ENCODE assay signal across 8 cellular contexts in genomic region chr14:60724080-60724618, GRCh38. TPM values are rescaled to one million over a fixed set of nuclear protein-coding genes. Genes with fewer than 3 reads are reported as not detected.
DNase-seq lines count a peak whose midpoint lies in the region; ATAC-seq, FAIRE-seq and TF ChIP-seq lines count a peak whose summit lies in the region.

TSS of gene SIX4 (minus strand) at chr14:60724351. CDS start at chr14:60724074, 277 bp downstream.

- H3K36me3 ChIP-seq in IMR-90 (ENCODE audit: control insufficient read depth, insufficient read depth, low read length) = peaks cover 13% of the 10 kb centered on the region
- H3K36me3 ChIP-seq in PC-9 (ENCODE audit: low read depth) = peaks cover 12% of the 10 kb centered on the region
- peaks cover 10% of the 10 kb centered on the region for H3K36me3 ChIP-seq in astrocyte (ENCODE audit: insufficient read depth, low read length)

- FAIRE-seq in astrocyte (lab: Jason Lieb, UNC) = no peak

- H3K9ac ChIP-seq in IMR-90 (ENCODE audit: low read depth, low read length) (peak within 1 kb of the TSS; percentile 80), astrocyte (ENCODE audit: low read length) (peak within 1 kb of the TSS; percentile 97)

- peak within 1 kb of the TSS; percentile 97 for H2BK5ac ChIP-seq in IMR-90 (ENCODE audit: low read depth, low read length, poor library complexity, severe bottlenecking)

- no TSS peak for BruUV-seq in IMR-90 (replicated peaks; lab: Mats Ljungman, UMichigan)
- no TSS peak for BruUV-seq in PC-9 (replicated peaks; lab: Mats Ljungman, UMichigan)

- POLR2A ChIA-PET in IMR-90 (lab: Charles Lee; ENCODE audit: unreplicated experiment) = interaction anchor here (0.6 to 0.7 kb wide), 2 partner anchors 258 to 376 kb away, joined by 5 to 14 read pairs; no protein-coding TSS in a partner anchor
- POLR2A ChIA-PET in PC-9 (lab: Charles Lee; ENCODE audit: unreplicated experiment) = interaction anchor here (0.6 to 0.8 kb wide), 9 partner anchors 12 to 602 kb away, joined by 3 to 21 read pairs (median 6); no protein-coding TSS in a partner anchor

- H3K4me1 ChIP-seq in IMR-90 (ENCODE audit: control insufficient read depth, insufficient read depth, low read length) (peaks cover 10% of the 10 kb centered on the region), PC-9 (replicated peaks; ENCODE audit: insufficient read depth) (peaks cover 26% of the 10 kb centered on the region), astrocyte (ENCODE audit: insufficient read depth, low read length) (peaks cover 14% of the 10 kb centered on the region)

- H4K20me1 ChIP-seq in IMR-90 (ENCODE audit: insufficient read depth, low read length) = peaks cover 31% of the 10 kb centered on the region; the same call in 1 of the 2 replicates
- H4K20me1 ChIP-seq in PC-9 (ENCODE audit: insufficient read depth) = peaks cover 19% of the 10 kb centered on the region
- peaks cover 31% of the 10 kb centered on the region for H4K20me1 ChIP-seq in astrocyte (ENCODE audit: insufficient read depth, low read length)

- peak within 1 kb of the TSS; percentile 93 for H4K5ac ChIP-seq in IMR-90 (ENCODE audit: low read depth, low read length)

- H3K4me1 Mint-ChIP-seq in astrocyte (ENCODE audit: low read depth, unreplicated experiment) = peaks cover 8% of the 10 kb centered on the region
- H3K4me1 Mint-ChIP-seq in progenitor cell of endocrine pancreas (ENCODE audit: low read depth) = peaks cover 18% of the 10 kb centered on the region

- peak within 1 kb of the TSS; percentile 94 for H3K14ac ChIP-seq in IMR-90 (replicated peaks; ENCODE audit: low read depth, low read length)

- peak; percentile 82 for TF ChIP-seq POLR2A in IMR-90 (IDR thresholded peaks at IDR 0.05; ENCODE audit: low read depth, low read length)

- dilution Hi-C loops in IMR-90 (cut with HindIII; ENCODE audit: low sequenced_read_pairs, unreplicated experiment) = no loop called here

- H2BK120ac ChIP-seq in IMR-90 (ENCODE audit: low read depth, low read length) = peak within 1 kb of the TSS; percentile 63

- CTCF ChIA-PET in IMR-90 (lab: Yijun Ruan, JAX) = interaction anchor here (1.0 kb wide), 1 partner anchor 9 kb away, joined by 3 read pairs; no protein-coding TSS in a partner anchor
- CTCF ChIA-PET in PC-9 (lab: Charles Lee) = interaction anchor here (0.6 to 0.7 kb wide), 5 partner anchors 36 to 1625 kb away, joined by 3 to 10 read pairs (median 5); partner anchors contain the start of gene SLC38A6

- H3K23ac ChIP-seq in IMR-90 (ENCODE audit: low read depth, low read length) = peak within 1 kb of the TSS; percentile 85

- peak within 1 kb of the TSS; percentile 89 for H3K4me2 ChIP-seq in IMR-90 (ENCODE audit: low read depth, low read length)
- H3K4me2 ChIP-seq in PC-9 = peak within 1 kb of the TSS; percentile 84
- peak within 1 kb of the TSS; percentile 99 for H3K4me2 ChIP-seq in astrocyte (ENCODE audit: low read length)

- H2BK20ac ChIP-seq in IMR-90 (ENCODE audit: low read depth, low read length) = no peak within 1 kb of the TSS

- WGBS in IMR-90 (ENCODE audit: extremely low coverage in 2 of 2, insufficient read length in 1 of 2), 2 experiments = 0% methylated on average over 1 of the region's 22 CpGs; no CpG with 5 or more reads in 1 of the 2 experiments

- H3K4me3 Mint-ChIP-seq in astrocyte (ENCODE audit: unreplicated experiment) = peak within 1 kb of the TSS; percentile 98
- H3K4me3 Mint-ChIP-seq in progenitor cell of endocrine pancreas (ENCODE audit: low read depth) = peak within 1 kb of the TSS; percentile 96

- H3K4ac ChIP-seq in IMR-90 (ENCODE audit: low read depth, low read length) = peak within 1 kb of the TSS; percentile 87

- peak within 1 kb of the TSS; percentile 78 for H3K27ac ChIP-seq in IMR-90 (ENCODE audit: insufficient read depth, low read length)
- H3K27ac ChIP-seq in PC-9 = peak within 1 kb of the TSS; percentile 80
- H3K27ac ChIP-seq in astrocyte (ENCODE audit: low read depth, low read length) = peak within 1 kb of the TSS; percentile 84

- H4K91ac ChIP-seq in IMR-90 (ENCODE audit: insufficient read depth, low read depth, low read length) = peak within 1 kb of the TSS; percentile 85

- TF ChIP-seq CTCF in IMR-90 (conservative IDR thresholded peaks at IDR 0.05; ENCODE audit: low read depth, low read length) = no peak
- no peak for TF ChIP-seq CTCF in PC-9 (conservative IDR thresholded peaks at IDR 0.05)
- TF ChIP-seq CTCF in astrocyte (IDR thresholded peaks at IDR 0.05; ENCODE audit: insufficient read depth, low read depth, low read length) = no peak
- TF ChIP-seq CTCF in progenitor cell of endocrine pancreas (IDR thresholded peaks at IDR 0.05; ENCODE audit: unreplicated experiment) = no peak

- intact Hi-C loops in IMR-90 (cut with micrococcal nuclease) = loop anchor here (1.0 to 5.0 kb wide), 4 partner anchors 10 to 528 kb away; partner anchors contain the start of gene MNAT1
- intact Hi-C loops in PC-9 (cut with micrococcal nuclease; ENCODE audit: unreplicated experiment) = loop anchor here (1.0 to 5.0 kb wide), 6 partner anchors 10 to 528 kb away; partner anchors contain the start of gene MNAT1

- in situ Hi-C loops in IMR-90 (cut with MboI; ENCODE audit: low sequenced_read_pairs) = loop anchor here (5.0 kb wide), 2 partner anchors 87 to 258 kb away; partner anchors contain the start of genes SLC38A6 and TRMT5

- peak within 1 kb of the TSS; percentile 97 for H2AK9ac ChIP-seq in IMR-90 (replicated peaks; ENCODE audit: low read depth, low read length, poor library complexity)

- peaks cover 9% of the 10 kb centered on the region for H3K9me1 ChIP-seq in IMR-90 (ENCODE audit: insufficient read depth, low read length)

- peak within 1 kb of the TSS; percentile 90 for H2AFZ ChIP-seq in IMR-90 (replicated peaks; ENCODE audit: low read length, poor library complexity)
- peak within 1 kb of the TSS; percentile 88 for H2AFZ ChIP-seq in PC-9
- peak within 1 kb of the TSS; percentile 83 for H2AFZ ChIP-seq in astrocyte (ENCODE audit: low read depth, low read length)

- no peaks in the 10 kb centered on the region for H3K36me3 Mint-ChIP-seq in astrocyte (ENCODE audit: low read depth, unreplicated experiment)
- peaks cover 7% of the 10 kb centered on the region for H3K36me3 Mint-ChIP-seq in progenitor cell of endocrine pancreas (ENCODE audit: insufficient read depth)

- H3K18ac ChIP-seq in IMR-90 (ENCODE audit: low read depth, low read length) = peak within 1 kb of the TSS; percentile 98

- TF ChIP-seq RAD21 in IMR-90 (IDR thresholded peaks at IDR 0.05; ENCODE audit: low read length) = peak; percentile 6; the same call in 1 of the 2 replicates

- H2AK5ac ChIP-seq in IMR-90 (ENCODE audit: low read depth, low read length) = peak within 1 kb of the TSS; percentile 69

- DNase-seq in COLO829 (ENCODE audit: low spot score) = peak; percentile 26
- peak; percentile 92 for DNase-seq in IMR-90
- peak; percentile 89 to 93 for DNase-seq in PC-9
- peak; percentile 83 for DNase-seq in astrocyte (ENCODE audit: low read depth)
- DNase-seq in hepatic stellate cell (ENCODE audit: low spot score) = peak; percentile 84
- peak; percentile 70 for DNase-seq in progenitor cell of endocrine pancreas (ENCODE audit: low spot score, unreplicated experiment)
- no peak for DNase-seq in MV-4-11 (lab: John Stamatoyannopoulos, UW)

- H3K9me2 ChIP-seq in PC-9 (ENCODE audit: insufficient read depth) = no peaks in the 10 kb centered on the region

- peaks cover 9% of the 10 kb centered on the region; the same call in 1 of the 2 replicates for H3F3A ChIP-seq in PC-9 (ENCODE audit: insufficient read depth, low read depth)

- H3K79me2 ChIP-seq in PC-9 (ENCODE audit: low read depth) = peaks cover 56% of the 10 kb centered on the region
- peaks cover 47% of the 10 kb centered on the region for H3K79me2 ChIP-seq in astrocyte (ENCODE audit: insufficient read depth, low read length)

- H3K4me3 ChIP-seq in IMR-90 (ENCODE audit: insufficient read depth, low read depth, low read length) (peak within 1 kb of the TSS; percentile 71), PC-9 (peak within 1 kb of the TSS; percentile 78), astrocyte (ENCODE audit: insufficient read depth, low read depth, low read length) (peak within 1 kb of the TSS; percentile 89)

- ATAC-seq in GM21381 (IDR thresholded peaks at IDR 0.05; ENCODE audit: unreplicated experiment) (peak; percentile 58), IMR-90 (ENCODE audit: low read depth) (peak; percentile 81)

- H3K9me3 Mint-ChIP-seq in astrocyte (ENCODE audit: unreplicated experiment) (no peaks in the 10 kb centered on the region), progenitor cell of endocrine pancreas (ENCODE audit: low read depth) (no peaks in the 10 kb centered on the region)

- peaks cover 17 to 37% of the 10 kb centered on the region in 2 experiments; a peak in 3 of 4 replicates for H3K79me1 ChIP-seq in IMR-90 (ENCODE audit: low read depth in 1 of 2, low read length in 2 of 2)

- peak within 1 kb of the TSS; percentile 89 for H3K56ac ChIP-seq in IMR-90 (ENCODE audit: extremely low read depth, insufficient read depth, low read length)

- H3K27me3 ChIP-seq in IMR-90 (ENCODE audit: control insufficient read depth, insufficient read depth, low read length) (no peaks in the 10 kb centered on the region), PC-9 (ENCODE audit: insufficient read depth, low read depth) (no peaks in the 10 kb centered on the region), astrocyte (ENCODE audit: insufficient read depth, low read length) (no peaks in the 10 kb centered on the region)

- H3K27ac Mint-ChIP-seq in astrocyte (ENCODE audit: unreplicated experiment) (peak within 1 kb of the TSS; percentile 90), progenitor cell of endocrine pancreas (peak within 1 kb of the TSS; percentile 99)

- no peaks in the 10 kb centered on the region for H3K27me3 Mint-ChIP-seq in astrocyte (ENCODE audit: low read depth, unreplicated experiment)
- H3K27me3 Mint-ChIP-seq in progenitor cell of endocrine pancreas = no peaks in the 10 kb centered on the region

- H4K8ac ChIP-seq in IMR-90 (ENCODE audit: low read depth in 2 of 2, low read length in 2 of 2) = peak within 1 kb of the TSS; percentile 21 to 86; a peak in 3 of 4 replicates

- H2BK15ac ChIP-seq in IMR-90 (ENCODE audit: low read depth, low read length) = peak within 1 kb of the TSS; percentile 49; the same call in 2 of the 3 replicates

- no peaks in the 10 kb centered on the region for H3K9me3 ChIP-seq in IMR-90 (ENCODE audit: control insufficient read depth, insufficient read depth, low read length)
- no peaks in the 10 kb centered on the region for H3K9me3 ChIP-seq in PC-9 (ENCODE audit: insufficient read depth, low read depth)
- H3K9me3 ChIP-seq in astrocyte (ENCODE audit: insufficient read depth, low read depth, low read length) = no peaks in the 10 kb centered on the region

RNA-seq across cellular contexts. Expression of gene SIX4, which starts in this region (rescaled TPM):
- total RNA-seq in IMR-90 (2012; rRNA removed) = 28.1 and 42.7 TPM in 2 replicates
- 5.5 and 7.1 TPM in 2 replicates for polyA plus RNA-seq in IMR-90 (2012; rRNA removed)
- polyA plus RNA-seq in IMR-90 (2012; cell fraction: cytosol; rRNA removed) = 3.5 and 3.7 TPM in 2 replicates
- polyA plus RNA-seq in IMR-90 (2012; cell fraction: nucleus; rRNA removed; ENCODE audit: low replicate concordance) = 4.8 and 8.4 TPM in 2 replicates
- total RNA-seq in PC-9 (2021) = 31.0 and 35.7 TPM in 2 replicates
- 11.2 and 14.0 TPM in 2 replicates for total RNA-seq in astrocyte
- 20.4 and 21.7 TPM in 2 replicates for total RNA-seq in progenitor cell of endocrine pancreas
